In the genomic region with DNA sequence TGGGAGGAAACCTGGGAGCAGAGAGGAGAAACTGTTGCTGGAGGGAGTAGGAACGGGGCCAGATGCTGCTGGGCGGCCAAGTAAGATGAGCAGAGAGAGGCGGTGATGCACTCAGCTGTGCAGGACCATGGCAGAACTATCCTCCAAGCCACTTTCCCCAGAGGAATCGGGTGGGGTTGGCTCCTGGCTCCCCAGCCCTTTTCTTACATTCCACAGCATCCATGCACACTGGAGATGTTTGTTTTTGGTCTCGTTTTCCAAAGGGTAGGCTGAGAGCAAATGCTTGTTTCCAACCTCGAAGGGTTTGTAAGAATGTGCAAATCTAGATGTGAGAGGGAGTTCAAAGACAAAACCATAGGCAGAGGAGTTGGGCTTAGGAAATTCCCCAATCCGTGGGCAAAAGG, we compare ENCODE assay signal across 1 cellular context.
TF ChIP-seq lines count a peak whose summit lies in the region.

No MANE protein-coding gene starts in this region.

TF ChIP-seq in HepG2, 621 proteins besides CTCF, POLR2A, EP300 and RAD21 (continued from another document):
- TF ChIP-seq, protein P1, sequence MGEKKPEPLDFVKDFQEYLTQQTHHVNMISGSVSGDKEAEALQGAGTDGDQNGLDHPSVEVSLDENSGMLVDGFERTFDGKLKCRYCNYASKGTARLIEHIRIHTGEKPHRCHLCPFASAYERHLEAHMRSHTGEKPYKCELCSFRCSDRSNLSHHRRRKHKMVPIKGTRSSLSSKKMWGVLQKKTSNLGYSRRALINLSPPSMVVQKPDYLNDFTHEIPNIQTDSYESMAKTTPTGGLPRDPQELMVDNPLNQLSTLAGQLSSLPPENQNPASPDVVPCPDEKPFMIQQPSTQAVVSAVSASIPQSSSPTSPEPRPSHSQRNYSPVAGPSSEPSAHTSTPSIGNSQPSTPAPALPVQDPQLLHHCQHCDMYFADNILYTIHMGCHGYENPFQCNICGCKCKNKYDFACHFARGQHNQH (CRISPR knock-in tag; IDR thresholded peaks at IDR 0.05) = no peak
- TF ChIP-seq SRSF9 (IDR thresholded peaks at IDR 0.05; ENCODE audit: borderline replicate concordance, insufficient read depth, low read depth, low read length, poor library complexity, severe bottlenecking) (no peak), PHF21A (CRISPR knock-in tag; IDR thresholded peaks at IDR 0.05) (no peak), ZNF782 (CRISPR knock-in tag; IDR thresholded peaks at IDR 0.05; ENCODE audit: borderline replicate concordance) (no peak), ZNF7 (CRISPR knock-in tag; IDR thresholded peaks at IDR 0.05) (no peak), ZSCAN20 (CRISPR knock-in tag; IDR thresholded peaks at IDR 0.05; ENCODE audit: borderline replicate concordance) (no peak), ZNF326 (CRISPR knock-in tag; IDR thresholded peaks at IDR 0.05; ENCODE audit: borderline replicate concordance) (no peak)
